Comparison of ENCODE assay signal across 9 cellular contexts in genomic region chr10:80046629-80047441, GRCh38. TPM values are rescaled to one million over a fixed set of nuclear protein-coding genes. Genes with fewer than 3 reads are reported as not detected.
DNase-seq lines count a peak whose midpoint lies in the region; FAIRE-seq and TF ChIP-seq lines count a peak whose summit lies in the region.
"Had no signal": no experiment of that assay in that cellular context is flagged by ENCODE, and none has a peak within 500 bp of the region (broad histone marks: within the 10 kb centered on the region; RNA-seq: fewer than 3 reads in every experiment).

No MANE protein-coding gene starts in this region.

- H3K4me2 ChIP-seq in SK-N-SH = no peak overlapping the region

- no peaks in the 10 kb centered on the region for H3K9me3 ChIP-seq in SK-N-SH

- H3K9me3 Mint-ChIP-seq in activated naive CD4-positive, alpha-beta T cell treated with anti-CD3 and anti-CD28 coated beads, Interleukin-2, amount 10 ng/mL, durations not matched to agents 7 days and 5 days = no peaks in the 10 kb centered on the region
- no peaks in the 10 kb centered on the region for H3K9me3 Mint-ChIP-seq in progenitor cell of endocrine pancreas (ENCODE audit: low read depth)
- H3K9me3 Mint-ChIP-seq: dendritic cell treated with granulocyte-macrophage colony-stimulating factor and Interleukin-4, amounts not matched to agents 40 ng/mL and 50 ng/mL, for 4 days had no signal

- no peaks in the 10 kb centered on the region for H4K20me1 ChIP-seq in SK-N-SH (ENCODE audit: insufficient read depth)

- no peaks in the 10 kb centered on the region for H3K4me1 ChIP-seq in SK-N-SH (ENCODE audit: control insufficient read depth in 1 of 2, insufficient read depth in 2 of 2, low read depth in 1 of 2, low read length in 1 of 2)

- peak; percentile 85 for TF ChIP-seq CTCF in GM20000 (IDR thresholded peaks at IDR 0.05; ENCODE audit: extremely low read depth, missing control alignments)
- peak; percentile 83 for TF ChIP-seq CTCF in SK-N-SH (IDR thresholded peaks at IDR 0.05)
- peak; percentile 95 for TF ChIP-seq CTCF in progenitor cell of endocrine pancreas (IDR thresholded peaks at IDR 0.05; ENCODE audit: unreplicated experiment)

- no peak for TF ChIP-seq EP300 in SK-N-SH (IDR thresholded peaks at IDR 0.05; ENCODE audit: borderline replicate concordance in 1 of 2, low read depth in 1 of 2, low read length in 1 of 2)

- no peaks in the 10 kb centered on the region for H3K4me1 Mint-ChIP-seq in activated naive CD4-positive, alpha-beta T cell treated with anti-CD3 and anti-CD28 coated beads, Interleukin-2, amount 10 ng/mL, durations not matched to agents 7 days and 5 days
- H3K4me1 Mint-ChIP-seq in progenitor cell of endocrine pancreas (ENCODE audit: low read depth) = no peaks in the 10 kb centered on the region

- CTCF ChIA-PET in SK-N-SH (lab: Yijun Ruan, JAX) = interaction anchor here (0.7 to 2.8 kb wide), 19 partner anchors 9 to 672 kb away, joined by 3 to 18 read pairs (median 3); no protein-coding TSS in a partner anchor
- CTCF ChIA-PET in activated naive CD4-positive, alpha-beta T cell treated with anti-CD3 and anti-CD28 coated beads, Interleukin-2, amount 10 ng/mL, durations not matched to agents 7 days and 5 days (lab: Charles Lee) = interaction anchor here (0.6 to 3.2 kb wide), 16 partner anchors 10 to 508 kb away, joined by 3 to 14 read pairs (median 3); no protein-coding TSS in a partner anchor

- POLR2A ChIA-PET in SK-N-SH (lab: Yijun Ruan, JAX) = no interaction called here

- TF ChIP-seq RAD21 in SK-N-SH (IDR thresholded peaks at IDR 0.05; ENCODE audit: low read length) = peak; percentile 66

- no peaks in the 10 kb centered on the region for H3K36me3 Mint-ChIP-seq in activated naive CD4-positive, alpha-beta T cell treated with anti-CD3 and anti-CD28 coated beads, Interleukin-2, amount 10 ng/mL, durations not matched to agents 7 days and 5 days
- H3K36me3 Mint-ChIP-seq in progenitor cell of endocrine pancreas (ENCODE audit: insufficient read depth) = no peaks in the 10 kb centered on the region

- H2AFZ ChIP-seq in SK-N-SH (ENCODE audit: low read depth) = no peak overlapping the region

- FAIRE-seq in urothelium cell line (lab: Jason Lieb, UNC) = peak; percentile 68

- intact Hi-C loops in head of caudate nucleus (cut with DNase I) = no loop called here

- peaks cover 21% of the 10 kb centered on the region for H3K27me3 Mint-ChIP-seq in activated naive CD4-positive, alpha-beta T cell treated with anti-CD3 and anti-CD28 coated beads, Interleukin-2, amount 10 ng/mL, durations not matched to agents 7 days and 5 days
- peaks cover 4% of the 10 kb centered on the region for H3K27me3 Mint-ChIP-seq in progenitor cell of endocrine pancreas

- no peaks in the 10 kb centered on the region for H3K9me2 ChIP-seq in SK-N-SH

- H3K27ac ChIP-seq in SK-N-SH (ENCODE audit: low read depth in 2 of 2, low read length in 1 of 2) = no peak overlapping the region

- H3K79me2 ChIP-seq in SK-N-SH (ENCODE audit: insufficient read depth) = no peaks in the 10 kb centered on the region

- H3F3A ChIP-seq in SK-N-SH (replicated peaks; ENCODE audit: insufficient read depth) = no peaks in the 10 kb centered on the region

- DNase-seq in D341Med (ENCODE audit: low spot score) = peak; percentile 71
- peak; percentile 68 for DNase-seq in GM20000 (ENCODE audit: low spot score)
- peak; percentile 39 for DNase-seq in HuH-7.5 (ENCODE audit: low spot score)
- peak; percentile 63 for DNase-seq in SK-N-SH
- peak; percentile 78 for DNase-seq in activated naive CD4-positive, alpha-beta T cell treated with anti-CD3 and anti-CD28 coated beads, Interleukin-2, amount 10 ng/mL, durations not matched to agents 7 days and 5 days
- DNase-seq in head of caudate nucleus = peak; percentile 36 to 90 (median 78)
- DNase-seq in progenitor cell of endocrine pancreas (ENCODE audit: low spot score, unreplicated experiment) = peak; percentile 68
- DNase-seq in urothelium cell line (ENCODE audit: low spot score) = peak; percentile 81

- no peaks in the 10 kb centered on the region for H3K36me3 ChIP-seq in SK-N-SH (replicated peaks in 1 of 2; ENCODE audit: control insufficient read depth in 1 of 2, insufficient read depth in 2 of 2, low read length in 1 of 2)

- H3K4me3 Mint-ChIP-seq in activated naive CD4-positive, alpha-beta T cell treated with anti-CD3 and anti-CD28 coated beads, Interleukin-2, amount 10 ng/mL, durations not matched to agents 7 days and 5 days = no peak overlapping the region
- H3K4me3 Mint-ChIP-seq in progenitor cell of endocrine pancreas (ENCODE audit: low read depth) = no peak overlapping the region
- H3K4me3 Mint-ChIP-seq: dendritic cell treated with granulocyte-macrophage colony-stimulating factor and Interleukin-4, amounts not matched to agents 40 ng/mL and 50 ng/mL, for 4 days had no signal

- H3K27ac Mint-ChIP-seq in activated naive CD4-positive, alpha-beta T cell treated with anti-CD3 and anti-CD28 coated beads, Interleukin-2, amount 10 ng/mL, durations not matched to agents 7 days and 5 days = no peak overlapping the region
- no peak overlapping the region for H3K27ac Mint-ChIP-seq in progenitor cell of endocrine pancreas
- H3K27ac Mint-ChIP-seq: dendritic cell treated with granulocyte-macrophage colony-stimulating factor and Interleukin-4, amounts not matched to agents 40 ng/mL and 50 ng/mL, for 4 days had no signal

- peak overlapping the region in 1 of 2 experiments; percentile 39; a peak in 1 of 4 replicates for H3K4me3 ChIP-seq in SK-N-SH (ENCODE audit: low read depth in 2 of 2, low read length in 1 of 2)

- WGBS in SK-N-SH (ENCODE audit: low lambda C conversion rate) = 33% methylated on average over 9 of the region's 10 CpGs

- no peaks in the 10 kb centered on the region for H3K27me3 ChIP-seq in SK-N-SH (ENCODE audit: insufficient read depth)

- no peak overlapping the region for H3K9ac ChIP-seq in SK-N-SH

TF ChIP-seq in SK-N-SH, 30 proteins besides CTCF, POLR2A, EP300 and RAD21:
- TF ChIP-seq GATA2 (CRISPR knock-in tag; IDR thresholded peaks at IDR 0.05) (no peak), SMC3 (IDR thresholded peaks at IDR 0.05; ENCODE audit: low read depth, low read length) (peak; percentile 72), FOXJ3 (CRISPR knock-in tag; IDR thresholded peaks at IDR 0.05) (no peak), REST (IDR thresholded peaks at IDR 0.05; ENCODE audit: low read depth, low read length) (0 out of 2 replicates have a peak, but pooled peaks have one; percentile 24), YY1 (IDR thresholded peaks at IDR 0.05; ENCODE audit: low read depth) (no peak)

RNA-seq across cellular contexts. Expression of gene TMEM254, which starts 31.6 kb away (rescaled TPM):
- 20.5 and 27.3 TPM in 2 replicates for polyA plus RNA-seq in SK-N-SH (2012; rRNA removed)
- 24.2 and 28.0 TPM in 2 replicates for polyA plus RNA-seq in SK-N-SH (2012; cell fraction: cytosol; rRNA removed)
- polyA plus RNA-seq in SK-N-SH (2012; cell fraction: nucleus; rRNA removed) = 10.1 and 21.5 TPM in 2 replicates
- 34.7 and 34.8 TPM in 2 replicates for total RNA-seq in progenitor cell of endocrine pancreas
